Comparison of ENCODE assay signal across 19 cellular contexts in the genomic region with DNA sequence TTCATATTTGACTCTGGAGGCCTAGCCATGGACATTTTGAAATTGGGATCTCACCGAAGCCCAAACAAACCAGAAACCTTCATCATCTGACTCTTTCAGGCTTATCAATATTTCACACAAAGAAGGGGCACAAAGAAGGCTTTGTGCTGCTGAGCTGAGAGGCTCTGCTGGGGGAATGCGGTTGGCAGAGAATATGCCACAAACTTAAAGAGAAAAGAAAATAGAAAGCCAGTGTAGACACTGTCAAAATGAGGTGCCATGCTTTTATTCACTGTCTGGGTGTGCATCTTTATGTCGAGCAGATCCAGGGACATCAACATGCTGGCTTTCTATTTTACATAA.
DNase-seq lines count a peak whose midpoint lies in the region; ATAC-seq and TF ChIP-seq lines count a peak whose summit lies in the region.
"Had no signal": no experiment of that assay in that cellular context is flagged by ENCODE, and none has a peak within 500 bp of the region (broad histone marks: within the 10 kb centered on the region; RNA-seq: fewer than 3 reads in every experiment).

No MANE protein-coding gene starts in this region.

- no peak overlapping the region for H3K27ac ChIP-seq in hepatocyte
- peak overlapping the region; percentile 82 for H3K27ac ChIP-seq in rectal smooth muscle tissue (ENCODE audit: low read depth, low read length)
- H3K27ac ChIP-seq in WERI-Rb-1 = no peak overlapping the region; the same call in 1 of the 2 replicates
- H3K27ac ChIP-seq: esophagus squamous epithelium, KMS-11, parathyroid adenoma had no signal

- no peaks in the 10 kb centered on the region for H4K20me1 ChIP-seq in hepatocyte (ENCODE audit: insufficient read depth, poor library complexity, severe bottlenecking)

- no peak for ATAC-seq in HG02852 (IDR thresholded peaks at IDR 0.05; ENCODE audit: unreplicated experiment)

- H3K4me3 ChIP-seq in adipocyte (ENCODE audit: low read length) (no peak overlapping the region), hepatocyte (no peak overlapping the region), rectal smooth muscle tissue (ENCODE audit: low read length) (no peak overlapping the region), WERI-Rb-1 (ENCODE audit: low read depth, low read length) (no peak overlapping the region)
- H3K4me3 ChIP-seq: esophagus squamous epithelium had no signal

- peak overlapping the region; percentile 15 for H3K4me2 ChIP-seq in hepatocyte
- H3K4me2 ChIP-seq: KMS-11 had no signal

- H3K9ac ChIP-seq in adipocyte (ENCODE audit: low read length) (peak overlapping the region; percentile 57), rectal smooth muscle tissue (ENCODE audit: low read length) (no peak overlapping the region)
- H3K9ac ChIP-seq: KMS-11, parathyroid adenoma had no signal

- H3K4me1 ChIP-seq in adipocyte (ENCODE audit: control insufficient read depth, insufficient read depth, low read length) (peaks cover 14% of the 10 kb centered on the region), hepatocyte (ENCODE audit: insufficient read depth) (peaks cover 19% of the 10 kb centered on the region), rectal smooth muscle tissue (ENCODE audit: control insufficient read depth, insufficient read depth, low read length) (peaks cover 26% of the 10 kb centered on the region)
- H3K4me1 ChIP-seq: parathyroid adenoma had no signal

- 53% methylated on average over 3 of the region's 3 CpGs for WGBS in hepatocyte (ENCODE audit: low lambda C conversion rate, missing lambda C conversion rate)

- H3K9me2 ChIP-seq in hepatocyte (replicated peaks; ENCODE audit: insufficient read depth) = no peaks in the 10 kb centered on the region

- H3K9me3 ChIP-seq in adipocyte (ENCODE audit: control insufficient read depth, low read length) = peaks cover 5% of the 10 kb centered on the region
- H3K9me3 ChIP-seq in hepatocyte (ENCODE audit: low read depth) = no peaks in the 10 kb centered on the region
- H3K9me3 ChIP-seq in WERI-Rb-1 (ENCODE audit: severe bottlenecking) = no peaks in the 10 kb centered on the region
- H3K9me3 ChIP-seq: esophagus squamous epithelium had no signal

- H2AFZ ChIP-seq in hepatocyte = no peak overlapping the region
- H2AFZ ChIP-seq: parathyroid adenoma had no signal

- DNase-seq in COLO829 (ENCODE audit: low spot score) (peak; percentile 56), adipocyte (ENCODE audit: low read depth) (no peak), hepatocyte (ENCODE audit: low spot score) (no peak), amygdala (lab: John Stamatoyannopoulos, UW) (no peak), WERI-Rb-1 (no peak), NCI-H510A (lab: John Stamatoyannopoulos, UW) (no peak)
- DNase-seq: activated CD4-positive, alpha-beta T cell treated with anti-CD3 and anti-CD28 coated beads, Interleukin-2, amount 50 U/mL, for 4 hours; activated naive CD4-positive, alpha-beta T cell treated with anti-CD3 and anti-CD28 coated beads for 36 hours; CD4-positive, CD25-positive, alpha-beta regulatory T cell; DMS79 treated with DMSO at 0.1 percent for 48 hours; esophagus squamous epithelium; H9; NCI-H1048; NCI-H2107; NCI-H526 treated with DMSO at 0.1 percent for 48 hours had no signal

- TF ChIP-seq CTCF in hepatocyte (IDR thresholded peaks at IDR 0.05; ENCODE audit: poor library complexity) (no peak), WERI-Rb-1 (IDR thresholded peaks at IDR 0.05; ENCODE audit: low read depth, low read length) (no peak)

- no peaks in the 10 kb centered on the region for H3K27me3 ChIP-seq in adipocyte (replicated peaks; ENCODE audit: control insufficient read depth, insufficient read depth, low read length)
- no peaks in the 10 kb centered on the region for H3K27me3 ChIP-seq in hepatocyte
- H3K27me3 ChIP-seq in rectal smooth muscle tissue (ENCODE audit: control insufficient read depth, insufficient read depth, low read length) = no peaks in the 10 kb centered on the region
- no peaks in the 10 kb centered on the region for H3K27me3 ChIP-seq in WERI-Rb-1 (ENCODE audit: insufficient read depth, low read depth, severe bottlenecking)

- no peaks in the 10 kb centered on the region for H3K79me2 ChIP-seq in hepatocyte
- H3K79me2 ChIP-seq: parathyroid adenoma had no signal

- H3K36me3 ChIP-seq in adipocyte (ENCODE audit: control insufficient read depth, insufficient read depth, low read length, severe bottlenecking) (no peaks in the 10 kb centered on the region), hepatocyte (replicated peaks; ENCODE audit: insufficient read depth, low read depth) (no peaks in the 10 kb centered on the region), rectal smooth muscle tissue (ENCODE audit: control insufficient read depth, insufficient read depth, low read length) (no peaks in the 10 kb centered on the region), WERI-Rb-1 (no peaks in the 10 kb centered on the region)
- H3K36me3 ChIP-seq: esophagus squamous epithelium had no signal
